Comparison of ENCODE assay signal across 13 cellular contexts in the genomic region with DNA sequence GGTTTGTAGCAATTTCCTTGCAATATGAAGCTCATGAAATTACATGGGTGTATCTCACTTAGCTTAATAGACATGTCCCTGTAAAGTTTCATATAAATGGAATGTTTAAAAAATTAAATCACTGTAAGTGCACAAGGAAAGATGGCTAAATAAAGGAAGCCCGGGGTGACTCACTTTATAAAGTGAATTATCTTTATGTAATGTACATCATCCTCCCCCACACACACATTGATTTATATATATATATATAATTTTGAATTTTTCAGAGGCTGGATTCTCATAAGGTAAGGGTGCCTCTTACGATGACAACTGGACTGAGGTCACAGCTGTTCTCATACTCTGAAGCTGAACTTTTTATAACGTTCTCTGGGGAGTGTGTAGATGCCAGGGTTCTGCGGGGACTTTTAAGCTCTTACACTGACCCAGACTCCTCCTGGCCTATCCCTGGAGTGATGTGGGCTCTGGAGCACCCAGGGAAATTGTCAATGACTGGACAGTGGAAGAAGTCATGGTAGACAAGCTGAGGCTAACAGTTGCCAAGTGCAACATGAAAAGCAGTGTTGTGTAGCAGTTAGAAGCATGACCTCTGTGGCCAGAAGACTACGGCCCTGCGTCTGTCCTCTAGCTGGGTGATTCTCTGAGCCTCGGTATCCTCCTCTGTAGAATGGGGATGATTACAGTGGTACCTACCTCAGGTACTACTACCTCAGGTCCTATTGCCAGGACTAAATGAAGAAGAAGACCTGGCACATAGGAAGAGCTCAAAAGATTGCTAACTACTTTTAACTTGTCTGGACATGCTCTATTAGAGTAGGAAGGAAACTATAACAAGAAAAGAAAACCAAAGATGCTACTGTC.
DNase-seq lines count a peak whose midpoint lies in the region; ATAC-seq and TF ChIP-seq lines count a peak whose summit lies in the region.
"Had no signal": no experiment of that assay in that cellular context is flagged by ENCODE, and none has a peak within 500 bp of the region (broad histone marks: within the 10 kb centered on the region; RNA-seq: fewer than 3 reads in every experiment).

No MANE protein-coding gene starts in this region.

- H3K4me1 Mint-ChIP-seq in activated naive CD4-positive, alpha-beta T cell treated with anti-CD3 and anti-CD28 coated beads for 36 hours (ENCODE audit: low read depth): peaks cover 36% of the 10 kb centered on the region

- peaks cover 0 to 29% of the 10 kb centered on the region in 2 donors for H3K4me1 ChIP-seq in gastrocnemius medialis

- H3K27me3 Mint-ChIP-seq in activated naive CD4-positive, alpha-beta T cell treated with anti-CD3 and anti-CD28 coated beads for 36 hours (ENCODE audit: low read depth): no peaks in the 10 kb centered on the region
- H3K27me3 Mint-ChIP-seq: activated CD4-positive, alpha-beta T cell treated with anti-CD3 and anti-CD28 coated beads, Interleukin-2, amount 10 ng/mL, durations not matched to agents 24 days and 14 days; effector memory CD8-positive, alpha-beta T cell had no signal

- H3K4me3 Mint-ChIP-seq in activated naive CD4-positive, alpha-beta T cell treated with anti-CD3 and anti-CD28 coated beads for 36 hours: no peak overlapping the region
- H3K4me3 Mint-ChIP-seq: activated CD4-positive, alpha-beta T cell treated with anti-CD3 and anti-CD28 coated beads, Interleukin-2, amount 10 ng/mL, durations not matched to agents 24 days and 14 days; CD14-positive monocyte; effector memory CD8-positive, alpha-beta T cell had no signal

- ATAC-seq in left cardiac atrium (peak; percentile 14 to 27), gastrocnemius medialis (peak in 1 of 2 donors; percentile 34)
- ATAC-seq: effector memory CD8-positive, alpha-beta T cell had no signal

- in situ Hi-C loops in astrocyte of the spinal cord (cut with HindIII; ENCODE audit: low sequenced_read_pairs): no loop called here
- in situ Hi-C loops in gastrocnemius medialis (cut with MboI; ENCODE audit: low sequenced_read_pairs in 4 of 4): no loop called here

- H3K27ac ChIP-seq in gastrocnemius medialis: peak overlapping the region; percentile 12 to 47 (median 42)

- TF ChIP-seq POLR2A in gastrocnemius medialis (IDR thresholded peaks at IDR 0.05): no peak

- DNase-seq in GM03348 (ENCODE audit: low spot score) (peak; percentile 38), astrocyte of the spinal cord (ENCODE audit: low read depth, low spot score) (peak; percentile 61), left cardiac atrium (no peak), gastrocnemius medialis (no peak), AG08396 (ENCODE audit: low spot score) (no peak), cerebellar nuclear complex (lab: John Stamatoyannopoulos, UW) (no peak), nucleus accumbens (lab: John Stamatoyannopoulos, UW) (no peak)
- DNase-seq in activated naive CD4-positive, alpha-beta T cell treated with anti-CD3 and anti-CD28 coated beads for 36 hours: no peak
- DNase-seq: activated CD4-positive, alpha-beta T cell treated with anti-CD3 and anti-CD28 coated beads, Interleukin-2, amount 10 ng/mL, durations not matched to agents 24 days and 14 days; activated gamma-delta T cell treated with Interleukin-2 at 50 U/mL for 16 hours; effector memory CD8-positive, alpha-beta T cell; NCI-H510A treated with DMSO at 0.1 percent for 48 hours had no signal

- no peaks in the 10 kb centered on the region for H3K36me3 ChIP-seq in gastrocnemius medialis

- H3K36me3 Mint-ChIP-seq in activated naive CD4-positive, alpha-beta T cell treated with anti-CD3 and anti-CD28 coated beads for 36 hours (ENCODE audit: low read depth): no peaks in the 10 kb centered on the region

- no peak overlapping the region for H3K4me3 ChIP-seq in astrocyte of the spinal cord (ENCODE audit: low read depth, low read length)
- H3K4me3 ChIP-seq in gastrocnemius medialis: no peak overlapping the region

- no peak overlapping the region for H3K27ac Mint-ChIP-seq in activated naive CD4-positive, alpha-beta T cell treated with anti-CD3 and anti-CD28 coated beads for 36 hours
- H3K27ac Mint-ChIP-seq: activated CD4-positive, alpha-beta T cell treated with anti-CD3 and anti-CD28 coated beads, Interleukin-2, amount 10 ng/mL, durations not matched to agents 24 days and 14 days; effector memory CD8-positive, alpha-beta T cell had no signal

- intact Hi-C loops in left cardiac atrium (cut with DNase I) (no loop called here), gastrocnemius medialis (cut with DNase I; ENCODE audit: low total_unique reads) (no loop called here)
- intact Hi-C loops in activated naive CD4-positive, alpha-beta T cell treated with anti-CD3 and anti-CD28 coated beads for 36 hours (cut with micrococcal nuclease): no loop called here

- no peaks in the 10 kb centered on the region for H3K9me3 ChIP-seq in gastrocnemius medialis

- CTCF ChIA-PET in activated naive CD4-positive, alpha-beta T cell treated with anti-CD3 and anti-CD28 coated beads for 36 hours (lab: Charles Lee): interaction anchor here (0.6 to 1.1 kb wide), 3 partner anchors 13 to 162 kb away, joined by 3 read pairs; no protein-coding TSS in a partner anchor

- no peaks in the 10 kb centered on the region for H3K9me3 Mint-ChIP-seq in activated naive CD4-positive, alpha-beta T cell treated with anti-CD3 and anti-CD28 coated beads for 36 hours
- H3K9me3 Mint-ChIP-seq: effector memory CD8-positive, alpha-beta T cell had no signal

- TF ChIP-seq CTCF in astrocyte of the spinal cord (IDR thresholded peaks at IDR 0.05; ENCODE audit: low read depth, low read length): no peak
- TF ChIP-seq CTCF in gastrocnemius medialis (IDR thresholded peaks at IDR 0.05 in 4 of 5, conservative IDR thresholded peaks at IDR 0.05 in 1 of 5): no peak

- no peaks in the 10 kb centered on the region for H3K27me3 ChIP-seq in gastrocnemius medialis

Comparison
In these comparisons a context has a peak if more than half of its experiments do, and no peak if none do; other contexts are left out.
1. DNase-seq: peak in GM03348 (single experiment) and astrocyte of the spinal cord (single experiment); none in left cardiac atrium (single experiment), gastrocnemius medialis (0 of 2), activated naive CD4-positive, alpha-beta T cell treated with anti-CD3 and anti-CD28 coated beads for 36 hours (single experiment), AG08396 (single experiment), cerebellar nuclear complex (0 of 2) and nucleus accumbens (0 of 56).